ENCODE assay signal across 34 cellular contexts in genomic region chr11:40754297-40754696, GRCh38.
"Had no signal": no experiment of that assay in that cellular context is flagged by ENCODE, and none has a peak within 500 bp of the region (broad histone marks: within the 10 kb centered on the region; RNA-seq: fewer than 3 reads in every experiment).

No MANE protein-coding gene starts in this region.

- DNase-seq: Karpas-422, Kasumi-1, MG63, MM.1S, MV-4-11, NCI-H1048, NCI-H1092, NCI-H1092 treated with DMSO at 0.1 percent for 48 hours, NCI-H1105, NCI-H1105 treated with DMSO at 0.1 percent for 48 hours, NCI-H1417, NCI-H1417 treated with DMSO at 0.1 percent for 48 hours, NCI-H1436, NCI-H1436 treated with DMSO at 0.1 percent for 48 hours, NCI-H146, NCI-H1694, NCI-H1694 treated with DMSO at 0.1 percent for 48 hours, NCI-H187, NCI-H187 treated with DMSO at 0.1 percent for 48 hours, NCI-H1930, NCI-H2029, NCI-H2029 treated with DMSO at 0.1 percent for 48 hours, NCI-H2081, NCI-H2081 treated with DMSO at 0.1 percent for 48 hours, NCI-H2107, NCI-H2171, NCI-H2171 treated with DMSO at 0.1 percent for 48 hours, NCI-H2227 treated with DMSO at 0.1 percent for 48 hours, NCI-H226, NCI-H345, NCI-H446, NCI-H446 treated with DMSO at 0.1 percent for 48 hours, NCI-H510A, NCI-H510A treated with DMSO at 0.1 percent for 48 hours had no signal
